ENCODE assay signal across 8 cellular contexts in genomic region chr19:8831832-8832131, GRCh38. TPM values are rescaled to one million over a fixed set of nuclear protein-coding genes. Genes with fewer than 3 reads are reported as not detected.
DNase-seq lines count a peak whose midpoint lies in the region; ATAC-seq, FAIRE-seq and TF ChIP-seq lines count a peak whose summit lies in the region.

No MANE protein-coding gene starts in this region.

- no peak overlapping the region for H2AFZ ChIP-seq in HepG2 (ENCODE audit: low read length)

- H3K9me3 ChIP-seq in HepG2 (ENCODE audit: low read length) (peaks cover 40% of the 10 kb centered on the region), upper lobe of left lung (no peaks in the 10 kb centered on the region)

- FAIRE-seq in HepG2 (lab: Jason Lieb, UNC): no peak

- H3K4me2 ChIP-seq in HepG2 (ENCODE audit: low read depth, low read length): peak overlapping the region; percentile 47

- H3K4me1 ChIP-seq in HepG2 (ENCODE audit: insufficient read depth, low read length) (peaks cover 5% of the 10 kb centered on the region; the same call in 1 of the 2 replicates), upper lobe of left lung (peaks cover 7 to 10% (median 8%) of the 10 kb centered on the region in 4 donors)

- intact Hi-C loops in HepG2 (cut with micrococcal nuclease; ENCODE audit: unreplicated experiment) (no loop called here), head of caudate nucleus (cut with DNase I) (no loop called here)

- peak overlapping the region; percentile 79 for H3K9ac ChIP-seq in HepG2 (ENCODE audit: insufficient read depth, low read depth, low read length)

- no peaks in the 10 kb centered on the region for H4K20me1 ChIP-seq in HepG2 (ENCODE audit: insufficient read depth, low read length)

- no peak for TF ChIP-seq RAD21 in HepG2 (CRISPR knock-in tag; IDR thresholded peaks at IDR 0.05)

- DNase-seq in HepG2 (ENCODE audit: low spot score) (no peak), upper lobe of left lung (no peak), head of caudate nucleus (no peak), NCI-H69 (lab: John Stamatoyannopoulos, UW) (no peak)

- TF ChIP-seq POLR2A in HepG2 (IDR thresholded peaks at IDR 0.05; ENCODE audit: insufficient read depth in 1 of 2, low read depth in 2 of 2, low read length in 2 of 2) (no peak), upper lobe of left lung (IDR thresholded peaks at IDR 0.05) (no peak)

- no peaks in the 10 kb centered on the region for H3K27me3 ChIP-seq in HepG2 (ENCODE audit: control insufficient read depth in 1 of 2, insufficient read depth in 2 of 2, low read length in 2 of 2)
- no peaks in the 10 kb centered on the region for H3K27me3 ChIP-seq in upper lobe of left lung

- TF ChIP-seq CTCF in 22Rv1 (IDR thresholded peaks at IDR 0.05) (no peak), HepG2 (CRISPR knock-in tag; IDR thresholded peaks at IDR 0.05) (no peak), upper lobe of left lung (IDR thresholded peaks at IDR 0.05) (no peak)

- CTCF ChIA-PET in HepG2 (lab: Yijun Ruan, JAX; ENCODE audit: low intra/inter-chr PET ratio, low total read pairs): no interaction called here

- no peak for TF ChIP-seq EP300 in HepG2 (IDR thresholded peaks at IDR 0.05; ENCODE audit: low read depth in 2 of 2, low read length in 2 of 2)
- no peak for TF ChIP-seq EP300 in HepG2 (CRISPR knock-in tag; IDR thresholded peaks at IDR 0.05; ENCODE audit: borderline replicate concordance)
- TF ChIP-seq EP300 in upper lobe of left lung (IDR thresholded peaks at IDR 0.05): no peak

- WGBS in HepG2 (ENCODE audit: low lambda C conversion rate): 18% methylated on average over 4 of the region's 16 CpGs
- 0 to 1% methylated on average over 12 to 14 of the region's 16 CpGs for WGBS in upper lobe of left lung, 2 donors

- H3K36me3 ChIP-seq in HepG2 (replicated peaks in 1 of 2; ENCODE audit: control insufficient read depth in 1 of 2, insufficient read depth in 2 of 2, low read length in 2 of 2) (no peaks in the 10 kb centered on the region), upper lobe of left lung (peaks cover 0 to 19% (median 4%) of the 10 kb centered on the region in 4 donors)

- POLR2A ChIA-PET in HepG2 (lab: Yijun Ruan, JAX): interaction anchor here (1.5 kb wide), 1 partner anchor 8 kb away, joined by 4 read pairs; no protein-coding TSS in a partner anchor

- in situ Hi-C loops in HepG2 (cut with HindIII; ENCODE audit: extremely low pct_ligation_motif_present, low pct_unique_long_range_greater_than_20kb): no loop called here

- ATAC-seq in GM18520 (IDR thresholded peaks at IDR 0.05; ENCODE audit: unreplicated experiment) (peak; percentile 22), HG03439 (IDR thresholded peaks at IDR 0.05; ENCODE audit: unreplicated experiment) (peak; percentile 23), HepG2 (peak; percentile 62), upper lobe of left lung (ENCODE audit: low FRiP score in 2 of 2) (peak in 1 of 2 donors; percentile 42)

- H3K4me3 ChIP-seq in HepG2 (replicated peaks in 1 of 3; ENCODE audit: insufficient read depth in 1 of 3, low read depth in 2 of 3, low read length in 3 of 3): peak overlapping the region; percentile 59 to 76 (median 62); a peak in 5 of 6 replicates
- peak overlapping the region; percentile 73 to 93 (median 83) for H3K4me3 ChIP-seq in upper lobe of left lung

- no TSS peak for BruUV-seq in HepG2 (replicated peaks; lab: Mats Ljungman, UMichigan)

- no peaks in the 10 kb centered on the region for H3K79me2 ChIP-seq in HepG2 (ENCODE audit: insufficient read depth, low read length)

- H3K27ac ChIP-seq in 22Rv1: peak overlapping the region; percentile 77
- H3K27ac ChIP-seq in angular gyrus (ENCODE audit: low read depth, low read length): peak overlapping the region; percentile 96
- peak overlapping the region; percentile 85 for H3K27ac ChIP-seq in HepG2 (ENCODE audit: extremely low read length, insufficient read depth, low read length)
- peak overlapping the region; percentile 91 to 97 (median 94) for H3K27ac ChIP-seq in upper lobe of left lung

TF ChIP-seq in HepG2, 621 proteins besides CTCF, POLR2A, EP300 and RAD21 (continues in another document):
- no peak for TF ChIP-seq SMAD9 (CRISPR knock-in tag; IDR thresholded peaks at IDR 0.05)
- no peak for TF ChIP-seq PLRG1 (conservative IDR thresholded peaks at IDR 0.05)
- no peak for TF ChIP-seq PITX1 (CRISPR knock-in tag; IDR thresholded peaks at IDR 0.05)
- TF ChIP-seq STAT5B (CRISPR knock-in tag; IDR thresholded peaks at IDR 0.05): no peak
- no peak for TF ChIP-seq SP4 (CRISPR knock-in tag; IDR thresholded peaks at IDR 0.05)
- TF ChIP-seq ZNF691 (CRISPR knock-in tag; IDR thresholded peaks at IDR 0.05; ENCODE audit: borderline replicate concordance, low read depth): 0 out of 2 replicates have a peak, but pooled peaks have one; percentile 27
- TF ChIP-seq TARDBP (CRISPR knock-in tag; IDR thresholded peaks at IDR 0.05): 0 out of 2 replicates have a peak, but pooled peaks have one; percentile 51
- TF ChIP-seq, protein P1, sequence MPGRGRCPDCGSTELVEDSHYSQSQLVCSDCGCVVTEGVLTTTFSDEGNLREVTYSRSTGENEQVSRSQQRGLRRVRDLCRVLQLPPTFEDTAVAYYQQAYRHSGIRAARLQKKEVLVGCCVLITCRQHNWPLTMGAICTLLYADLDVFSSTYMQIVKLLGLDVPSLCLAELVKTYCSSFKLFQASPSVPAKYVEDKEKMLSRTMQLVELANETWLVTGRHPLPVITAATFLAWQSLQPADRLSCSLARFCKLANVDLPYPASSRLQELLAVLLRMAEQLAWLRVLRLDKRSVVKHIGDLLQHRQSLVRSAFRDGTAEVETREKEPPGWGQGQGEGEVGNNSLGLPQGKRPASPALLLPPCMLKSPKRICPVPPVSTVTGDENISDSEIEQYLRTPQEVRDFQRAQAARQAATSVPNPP (CRISPR knock-in tag; IDR thresholded peaks at IDR 0.05): 0 out of 2 replicates have a peak, but pooled peaks have one; percentile 26
- TF ChIP-seq ISX (CRISPR knock-in tag; conservative IDR thresholded peaks at IDR 0.05): no peak

RNA-seq across cellular contexts. Expression of gene ZNF558, which starts 0.3 kb away (rescaled TPM):
- 7.9 and 9.5 TPM in 2 replicates for total RNA-seq in HepG2 (2016; rRNA removed; fragmentation: Illumina TruSeq; extraction: Trizol)
- total RNA-seq in HepG2 (2016; cell fraction: cytosol; rRNA removed; fragmentation: Illumina TruSeq; extraction: Trizol; ENCODE audit: low read depth): 1.0 and 1.3 TPM in 2 replicates
- 7.8 and 8.5 TPM in 2 replicates for total RNA-seq in HepG2 (2016; cell fraction: insoluble cytoplasmic fraction; rRNA removed; fragmentation: Illumina TruSeq; extraction: Trizol)
- 4.8 and 7.5 TPM in 2 replicates for total RNA-seq in HepG2 (2016; cell fraction: membrane; rRNA removed; fragmentation: Illumina TruSeq; extraction: Trizol)
- 13.5 and 14.2 TPM in 2 replicates for total RNA-seq in HepG2 (2016; cell fraction: nucleus; rRNA removed; fragmentation: Illumina TruSeq; extraction: Trizol)
- polyA plus RNA-seq in HepG2 (2011; rRNA removed): 10.8 and 13.0 TPM in 2 replicates
- polyA plus RNA-seq in HepG2 (2011; cell fraction: cytosol; rRNA removed): 3.4 and 5.0 TPM in 2 replicates
- 34.6 and 41.1 TPM in 2 replicates for polyA plus RNA-seq in HepG2 (2011; cell fraction: nucleus; rRNA removed)
- 7.0 and 7.2 TPM in 2 replicates for polyA plus RNA-seq in HepG2 (2012)
- polyA plus RNA-seq in HepG2 (2016; cell fraction: cytosol; fragmentation: Illumina TruSeq; extraction: Trizol; ENCODE audit: low read depth): 0.59 TPM in 2 replicates
- polyA plus RNA-seq in HepG2 (2016; cell fraction: insoluble cytoplasmic fraction; fragmentation: Illumina TruSeq; extraction: Trizol; ENCODE audit: low read depth): 4.1 and 6.3 TPM in 2 replicates
- polyA plus RNA-seq in HepG2 (2016; cell fraction: membrane; fragmentation: Illumina TruSeq; extraction: Trizol; ENCODE audit: low read depth): 1.9 and 2.3 TPM in 2 replicates
- polyA plus RNA-seq in HepG2 (2016; cell fraction: nucleus; fragmentation: Illumina TruSeq; extraction: Trizol; ENCODE audit: insufficient read depth, low read depth): 21.3 and 25.8 TPM in 2 replicates
- 17.5 and 18.8 TPM in 2 replicates for polyA minus RNA-seq in HepG2 (2011; rRNA and poly(A)+ RNA removed; ENCODE audit: low replicate concordance)
- polyA minus RNA-seq in HepG2 (2011; cell fraction: cytosol; rRNA and poly(A)+ RNA removed): 5.1 and 8.2 TPM in 2 replicates
- 25.2 and 35.7 TPM in 2 replicates for polyA minus RNA-seq in HepG2 (2011; cell fraction: nucleus; rRNA and poly(A)+ RNA removed)
- total RNA-seq in upper lobe of left lung: 10 to 100 TPM; 18.2 to 36.8 (median 25.7) TPM

RNA-seq across cellular contexts. Expression of gene MBD3L1, which starts 0.4 kb away (rescaled TPM):
- total RNA-seq in HepG2 (2016; rRNA removed; fragmentation: Illumina TruSeq; extraction: Trizol): not detected in 2 replicates
- not detected in 2 replicates for total RNA-seq in HepG2 (2016; cell fraction: cytosol; rRNA removed; fragmentation: Illumina TruSeq; extraction: Trizol; ENCODE audit: low read depth)
- not detected in 2 replicates for total RNA-seq in HepG2 (2016; cell fraction: insoluble cytoplasmic fraction; rRNA removed; fragmentation: Illumina TruSeq; extraction: Trizol)
- not detected in 2 replicates for total RNA-seq in HepG2 (2016; cell fraction: membrane; rRNA removed; fragmentation: Illumina TruSeq; extraction: Trizol)
- total RNA-seq in HepG2 (2016; cell fraction: nucleus; rRNA removed; fragmentation: Illumina TruSeq; extraction: Trizol): not detected in 2 replicates
- polyA plus RNA-seq in HepG2 (2011; rRNA removed): not detected in 2 replicates
- not detected in 2 replicates for polyA plus RNA-seq in HepG2 (2011; cell fraction: cytosol; rRNA removed)
- not detected in 2 replicates for polyA plus RNA-seq in HepG2 (2011; cell fraction: nucleus; rRNA removed)
- polyA plus RNA-seq in HepG2 (2012): not detected in 2 replicates
- polyA plus RNA-seq in HepG2 (2016; cell fraction: cytosol; fragmentation: Illumina TruSeq; extraction: Trizol; ENCODE audit: low read depth): not detected in 2 replicates
- not detected in 2 replicates for polyA plus RNA-seq in HepG2 (2016; cell fraction: insoluble cytoplasmic fraction; fragmentation: Illumina TruSeq; extraction: Trizol; ENCODE audit: low read depth)
- not detected in 2 replicates for polyA plus RNA-seq in HepG2 (2016; cell fraction: membrane; fragmentation: Illumina TruSeq; extraction: Trizol; ENCODE audit: low read depth)
- not detected in 2 replicates for polyA plus RNA-seq in HepG2 (2016; cell fraction: nucleus; fragmentation: Illumina TruSeq; extraction: Trizol; ENCODE audit: insufficient read depth, low read depth)
- not detected in 2 replicates for polyA minus RNA-seq in HepG2 (2011; rRNA and poly(A)+ RNA removed; ENCODE audit: low replicate concordance)
- not detected in 2 replicates for polyA minus RNA-seq in HepG2 (2011; cell fraction: cytosol; rRNA and poly(A)+ RNA removed)
- not detected in 2 replicates for polyA minus RNA-seq in HepG2 (2011; cell fraction: nucleus; rRNA and poly(A)+ RNA removed)
- total RNA-seq in upper lobe of left lung: not detected
